24 cellular contexts compared by ENCODE assay signal in genomic region chr6:145660676-145661075, GRCh38.
DNase-seq lines count a peak whose midpoint lies in the region; ATAC-seq, FAIRE-seq and TF ChIP-seq lines count a peak whose summit lies in the region.
"Had no signal": no experiment of that assay in that cellular context is flagged by ENCODE, and none has a peak within 500 bp of the region (broad histone marks: within the 10 kb centered on the region; RNA-seq: fewer than 3 reads in every experiment).

No MANE protein-coding gene starts in this region.

- peak overlapping the region; percentile 46; the same call in 1 of the 2 replicates for H3K27ac Mint-ChIP-seq in WTC11
- peak overlapping the region; percentile 18 for H3K27ac Mint-ChIP-seq in nephron progenitor cell
- H3K27ac Mint-ChIP-seq: CD4-positive, CD25-positive, alpha-beta regulatory T cell; CD8-positive, alpha-beta memory T cell; GM23338; HFFc6 had no signal

- H3K4me2 ChIP-seq in HepG2 (ENCODE audit: low read depth, low read length) = no peak overlapping the region
- H3K4me2 ChIP-seq: GM23338 had no signal

- FAIRE-seq in HepG2 (lab: Jason Lieb, UNC) = no peak
- FAIRE-seq: GM12891, GM19239, H54, HTR-8/SVneo had no signal

- peaks cover 6% of the 10 kb centered on the region; the same call in 1 of the 2 replicates for H3K36me3 Mint-ChIP-seq in WTC11
- peaks cover 16% of the 10 kb centered on the region for H3K36me3 Mint-ChIP-seq in nephron progenitor cell (ENCODE audit: low read depth)

- TF ChIP-seq EP300 in HepG2 (IDR thresholded peaks at IDR 0.05; ENCODE audit: low read depth in 2 of 2, low read length in 2 of 2) = no peak
- TF ChIP-seq EP300 in HepG2 (CRISPR knock-in tag; IDR thresholded peaks at IDR 0.05; ENCODE audit: borderline replicate concordance) = no peak

- POLR2A ChIA-PET in HepG2 (lab: Yijun Ruan, JAX) (no interaction called here), WTC11 (lab: Charles Lee) (no interaction called here)

- H3K4me3 ChIP-seq in HepG2 (replicated peaks in 1 of 3; ENCODE audit: insufficient read depth in 1 of 3, low read depth in 2 of 3, low read length in 3 of 3) (no peak overlapping the region), right lobe of liver (no peak overlapping the region), breast epithelium (no peak overlapping the region)
- H3K4me3 ChIP-seq: GM23338 had no signal

- H3K27me3 ChIP-seq in HepG2 (ENCODE audit: control insufficient read depth in 1 of 2, insufficient read depth in 2 of 2, low read length in 2 of 2) (no peaks in the 10 kb centered on the region), right lobe of liver (no peaks in the 10 kb centered on the region), breast epithelium (no peaks in the 10 kb centered on the region)
- H3K27me3 ChIP-seq: BE2C had no signal

- H3K4me1 ChIP-seq in HepG2 (ENCODE audit: insufficient read depth, low read length) = no peaks in the 10 kb centered on the region
- no peaks in the 10 kb centered on the region for H3K4me1 ChIP-seq in right lobe of liver
- no peaks in the 10 kb centered on the region for H3K4me1 ChIP-seq in breast epithelium
- H3K4me1 ChIP-seq: BE2C had no signal

- no peaks in the 10 kb centered on the region for H3K79me2 ChIP-seq in HepG2 (ENCODE audit: insufficient read depth, low read length)

- peaks cover 11% of the 10 kb centered on the region; the same call in 1 of the 2 replicates for H3K9me3 Mint-ChIP-seq in WTC11
- peaks cover 9% of the 10 kb centered on the region for H3K9me3 Mint-ChIP-seq in nephron progenitor cell
- H3K9me3 Mint-ChIP-seq: GM23338, HFFc6 had no signal

- H3K27me3 Mint-ChIP-seq in WTC11 (ENCODE audit: low read depth) (no peaks in the 10 kb centered on the region), nephron progenitor cell (ENCODE audit: low read depth, poor library complexity) (peaks cover 6% of the 10 kb centered on the region)
- H3K27me3 Mint-ChIP-seq: CD8-positive, alpha-beta memory T cell had no signal

- WGBS in HepG2 (ENCODE audit: low lambda C conversion rate) = 80% methylated on average over 6 of the region's 6 CpGs
- 50% methylated on average over 2 of the region's 6 CpGs for WGBS in right lobe of liver (ENCODE audit: insufficient coverage, low coverage, low lambda C conversion rate, missing lambda C conversion rate)

- TF ChIP-seq POLR2A in HepG2 (IDR thresholded peaks at IDR 0.05; ENCODE audit: insufficient read depth in 1 of 2, low read depth in 2 of 2, low read length in 2 of 2) (no peak), right lobe of liver (IDR thresholded peaks at IDR 0.05) (no peak), breast epithelium (IDR thresholded peaks at IDR 0.05) (no peak)

- no peak overlapping the region for H3K9ac ChIP-seq in HepG2 (ENCODE audit: insufficient read depth, low read depth, low read length)

- intact Hi-C loops in HepG2 (cut with micrococcal nuclease; ENCODE audit: unreplicated experiment) (no loop called here), right lobe of liver (cut with DNase I) (no loop called here), breast epithelium (cut with DNase I; ENCODE audit: low total_unique reads) (no loop called here)

- TF ChIP-seq CTCF in HepG2 (CRISPR knock-in tag; IDR thresholded peaks at IDR 0.05) (no peak), right lobe of liver (IDR thresholded peaks at IDR 0.05) (no peak), WTC11 (IDR thresholded peaks at IDR 0.05) (no peak), nephron progenitor cell (IDR thresholded peaks at IDR 0.05) (no peak), breast epithelium (IDR thresholded peaks at IDR 0.05) (no peak)

- BruUV-seq in HepG2 (replicated peaks; lab: Mats Ljungman, UMichigan) = no TSS peak

- in situ Hi-C loops in HepG2 (cut with HindIII; ENCODE audit: extremely low pct_ligation_motif_present, low pct_unique_long_range_greater_than_20kb) = no loop called here

- no peak overlapping the region for H2AFZ ChIP-seq in HepG2 (ENCODE audit: low read length)
- H2AFZ ChIP-seq: GM23338 had no signal

- H3K4me1 Mint-ChIP-seq in WTC11 (peaks cover 17% of the 10 kb centered on the region), nephron progenitor cell (no peaks in the 10 kb centered on the region)
- H3K4me1 Mint-ChIP-seq: CD8-positive, alpha-beta memory T cell had no signal

- TF ChIP-seq RAD21 in HepG2 (CRISPR knock-in tag; IDR thresholded peaks at IDR 0.05) = no peak

- H3K27ac ChIP-seq in HepG2 (ENCODE audit: extremely low read length, insufficient read depth, low read length) = no peak overlapping the region
- no peak overlapping the region for H3K27ac ChIP-seq in right lobe of liver
- no peak overlapping the region for H3K27ac ChIP-seq in breast epithelium

- H3K4me3 Mint-ChIP-seq in WTC11 (no peak overlapping the region), nephron progenitor cell (no peak overlapping the region)
- H3K4me3 Mint-ChIP-seq: CD4-positive, CD25-positive, alpha-beta regulatory T cell; CD8-positive, alpha-beta memory T cell; GM23338; HFFc6 had no signal

- no peaks in the 10 kb centered on the region for H3K9me3 ChIP-seq in HepG2 (ENCODE audit: low read length)
- no peaks in the 10 kb centered on the region for H3K9me3 ChIP-seq in right lobe of liver
- H3K9me3 ChIP-seq in breast epithelium = no peaks in the 10 kb centered on the region
- H3K9me3 ChIP-seq: BE2C had no signal

- H3K36me3 ChIP-seq in HepG2 (replicated peaks in 1 of 2; ENCODE audit: control insufficient read depth in 1 of 2, insufficient read depth in 2 of 2, low read length in 2 of 2) (no peaks in the 10 kb centered on the region), right lobe of liver (no peaks in the 10 kb centered on the region), breast epithelium (no peaks in the 10 kb centered on the region)
- H3K36me3 ChIP-seq: BE2C had no signal

- no peaks in the 10 kb centered on the region for H4K20me1 ChIP-seq in HepG2 (ENCODE audit: insufficient read depth, low read length)

- CTCF ChIA-PET in HepG2 (lab: Yijun Ruan, JAX; ENCODE audit: low intra/inter-chr PET ratio, low total read pairs) = no interaction called here
- CTCF ChIA-PET in WTC11 (lab: Charles Lee) = interaction anchor here (1.0 kb wide), 1 partner anchor 43 kb away, joined by 3 read pairs; no protein-coding TSS in a partner anchor

- ATAC-seq in HepG2 = no peak
- ATAC-seq in right lobe of liver = no peak
- no peak for ATAC-seq in WTC11
- ATAC-seq: GM23338, HCT116 had no signal

- DNase-seq in HepG2 (ENCODE audit: low spot score) (no peak), right lobe of liver (no peak), WTC11 (ENCODE audit: low spot score) (no peak), nephron progenitor cell (no peak), GM19240 (ENCODE audit: insufficient read length, low spot score) (no peak), putamen (ENCODE audit: low spot score) (no peak), breast epithelium (ENCODE audit: low spot score in 2 of 2) (no peak)
- DNase-seq: ACHN; BE2C; C1 segment of cervical spinal cord; CD4-positive, CD25-positive, alpha-beta regulatory T cell; CD8-positive, alpha-beta memory T cell; COR-L47; DMS 273 treated with DMSO at 0.1 percent for 48 hours; DMS53; DND-41; EL; HFFc6 had no signal

TF ChIP-seq in HepG2, 621 proteins besides CTCF, POLR2A, EP300 and RAD21 (continues in another document):
- TF ChIP-seq MAFF (IDR thresholded peaks at IDR 0.05; ENCODE audit: low read depth, low read length) (peak; percentile 49), KAT2B (IDR thresholded peaks at IDR 0.05; ENCODE audit: borderline replicate concordance, low read depth, low read length) (no peak), MLLT10 (CRISPR knock-in tag; IDR thresholded peaks at IDR 0.05) (no peak), ZBTB14 (CRISPR knock-in tag; IDR thresholded peaks at IDR 0.05) (no peak)

TF ChIP-seq in WTC11, 78 proteins besides CTCF, POLR2A, EP300 and RAD21 (continues in another document):
- TF ChIP-seq JUN (CRISPR knock-in tag; IDR thresholded peaks at IDR 0.05) (no peak), CDX4 (CRISPR knock-in tag; IDR thresholded peaks at IDR 0.05; ENCODE audit: borderline replicate concordance) (no peak), MLX (CRISPR knock-in tag; IDR thresholded peaks at IDR 0.05) (no peak), NFYB (CRISPR knock-in tag; conservative IDR thresholded peaks at IDR 0.05; ENCODE audit: low read depth) (no peak), NR2C2 (CRISPR knock-in tag; IDR thresholded peaks at IDR 0.05) (no peak), FOXP4 (CRISPR knock-in tag; IDR thresholded peaks at IDR 0.05) (no peak), USF2 (CRISPR knock-in tag; IDR thresholded peaks at IDR 0.05) (no peak)
